In the genomic region with DNA sequence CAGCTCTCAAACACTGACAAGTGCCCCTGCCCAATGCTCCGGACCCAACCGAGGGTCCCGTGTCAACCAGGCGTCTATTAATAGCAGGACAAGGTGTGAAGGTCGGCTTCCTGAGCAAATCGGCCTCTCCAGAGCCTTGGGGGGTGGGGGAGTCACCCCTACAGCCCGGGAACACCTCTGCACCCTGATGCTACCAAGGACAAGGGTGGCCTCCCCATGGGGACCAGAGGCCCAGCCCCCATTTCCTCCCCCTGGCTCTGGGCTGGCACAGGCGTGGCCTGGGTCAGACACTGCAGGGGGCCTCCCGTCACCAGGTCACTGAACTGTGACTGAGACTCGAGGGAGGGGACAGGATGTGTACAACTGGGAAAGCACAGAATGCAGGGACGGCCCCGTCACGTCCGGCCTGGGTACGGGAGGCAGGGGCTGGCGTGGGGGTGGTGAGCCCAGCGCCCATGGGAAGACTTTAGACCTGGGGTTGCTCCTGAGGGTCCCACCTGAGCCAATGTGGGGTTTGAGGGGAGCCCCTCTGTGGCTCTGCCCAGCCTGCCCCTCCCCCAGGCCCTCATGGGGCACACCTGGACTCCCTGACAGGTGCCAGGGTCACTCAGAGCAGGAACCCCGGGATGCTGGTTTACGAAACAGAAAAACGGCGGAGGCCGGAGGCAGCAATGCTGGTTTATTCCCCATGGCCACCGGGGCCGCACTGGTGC, we compare ENCODE assay signal across 6 cellular contexts. TPM values are rescaled to one million over a fixed set of nuclear protein-coding genes. Genes with fewer than 3 reads are reported as not detected.
DNase-seq lines count a peak whose midpoint lies in the region; ATAC-seq and TF ChIP-seq lines count a peak whose summit lies in the region.

No MANE protein-coding gene starts in this region.

- no peak for TF ChIP-seq CTCF in vagina (IDR thresholded peaks at IDR 0.05)

- H3K4me1 ChIP-seq in mesodermal cell (ENCODE audit: control insufficient read depth, insufficient read depth, low read length, poor library complexity, severe bottlenecking) (peaks cover 26% of the 10 kb centered on the region), vagina (peaks cover 27% of the 10 kb centered on the region)

- H3K36me3 Mint-ChIP-seq in activated naive CD4-positive, alpha-beta T cell treated with anti-CD3 and anti-CD28 coated beads, Interleukin-2, amount 10 ng/mL, durations not matched to agents 7 days and 5 days: peaks cover 23% of the 10 kb centered on the region

- H3K4me3 Mint-ChIP-seq in activated naive CD4-positive, alpha-beta T cell treated with anti-CD3 and anti-CD28 coated beads, Interleukin-2, amount 10 ng/mL, durations not matched to agents 7 days and 5 days: peak overlapping the region; percentile 92

- peak overlapping the region; percentile 93 for H3K27ac Mint-ChIP-seq in activated naive CD4-positive, alpha-beta T cell treated with anti-CD3 and anti-CD28 coated beads, Interleukin-2, amount 10 ng/mL, durations not matched to agents 7 days and 5 days

- DNase-seq in KBM-7 (peak; percentile 89), vagina (ENCODE audit: extremely low spot score in 2 of 2) (no peak), AML-193 (lab: John Stamatoyannopoulos, UW) (no peak)
- peak; percentile 91 for DNase-seq in activated naive CD4-positive, alpha-beta T cell treated with anti-CD3 and anti-CD28 coated beads, Interleukin-2, amount 10 ng/mL, durations not matched to agents 7 days and 5 days

- H3K27me3 ChIP-seq in vagina: no peaks in the 10 kb centered on the region

- WGBS in mesodermal cell (ENCODE audit: insufficient coverage in 2 of 2), 2 experiments: 48 to 66% methylated on average over 16 to 22 of the region's 24 CpGs

- H3K27me3 Mint-ChIP-seq in activated naive CD4-positive, alpha-beta T cell treated with anti-CD3 and anti-CD28 coated beads, Interleukin-2, amount 10 ng/mL, durations not matched to agents 7 days and 5 days: no peaks in the 10 kb centered on the region

- TF ChIP-seq POLR2A in vagina (IDR thresholded peaks at IDR 0.05): no peak

- no peaks in the 10 kb centered on the region for H3K9me3 Mint-ChIP-seq in activated naive CD4-positive, alpha-beta T cell treated with anti-CD3 and anti-CD28 coated beads, Interleukin-2, amount 10 ng/mL, durations not matched to agents 7 days and 5 days

- CTCF ChIA-PET in activated naive CD4-positive, alpha-beta T cell treated with anti-CD3 and anti-CD28 coated beads, Interleukin-2, amount 10 ng/mL, durations not matched to agents 7 days and 5 days (lab: Charles Lee): no interaction called here

- H3K9me3 ChIP-seq in mesodermal cell (ENCODE audit: control insufficient read depth, low read length): no peaks in the 10 kb centered on the region
- H3K9me3 ChIP-seq in vagina: no peaks in the 10 kb centered on the region

- in situ Hi-C loops in KBM-7 (cut with MboI; ENCODE audit: low pct_unique_long_range_greater_than_20kb, low sequenced_read_pairs): no loop called here

- H3K27ac ChIP-seq in mesodermal cell (ENCODE audit: low read depth, low read length, severe bottlenecking) (peak overlapping the region; percentile 60), vagina (peak overlapping the region; percentile 71)

- intact Hi-C loops in vagina (cut with DNase I): no loop called here

- peaks cover 28% of the 10 kb centered on the region for H3K4me1 Mint-ChIP-seq in activated naive CD4-positive, alpha-beta T cell treated with anti-CD3 and anti-CD28 coated beads, Interleukin-2, amount 10 ng/mL, durations not matched to agents 7 days and 5 days

- peak; percentile 63 for ATAC-seq in GM19438 (IDR thresholded peaks at IDR 0.05; ENCODE audit: low read depth, unreplicated experiment)

- peaks cover 55% of the 10 kb centered on the region for H3K36me3 ChIP-seq in mesodermal cell (ENCODE audit: control insufficient read depth, insufficient read depth, low read length)
- H3K36me3 ChIP-seq in vagina: no peaks in the 10 kb centered on the region

- H3K4me3 ChIP-seq in mesodermal cell (ENCODE audit: extremely low read depth, insufficient read depth, low read length, poor library complexity, severe bottlenecking) (peak overlapping the region; percentile 63), vagina (peak overlapping the region; percentile 73 to 74)

RNA-seq across cellular contexts. Expression of a gene that starts 0.6 kb away (rescaled TPM):
- polyA plus RNA-seq in mesodermal cell (2013, experiment 1 of 2): 151 TPM
- 108 TPM for polyA plus RNA-seq in mesodermal cell (2013, experiment 2 of 2)
- 188 TPM for total RNA-seq in vagina

RNA-seq across cellular contexts. Expression of a gene that starts 11.5 kb away (rescaled TPM):
- 130 TPM for polyA plus RNA-seq in mesodermal cell (2013, experiment 1 of 2)
- 117 TPM for polyA plus RNA-seq in mesodermal cell (2013, experiment 2 of 2)
- 33.1 TPM for total RNA-seq in vagina

RNA-seq across cellular contexts. Expression of a gene that starts 13.1 kb away (rescaled TPM):
- polyA plus RNA-seq in mesodermal cell (2013, experiment 1 of 2): not detected
- not detected for polyA plus RNA-seq in mesodermal cell (2013, experiment 2 of 2)
- total RNA-seq in vagina: not detected

RNA-seq across cellular contexts. Expression of a gene that starts 34.9 kb away (rescaled TPM):
- 0.55 TPM for polyA plus RNA-seq in mesodermal cell (2013, experiment 1 of 2)
- polyA plus RNA-seq in mesodermal cell (2013, experiment 2 of 2): 0.40 TPM
- not detected for total RNA-seq in vagina

RNA-seq across cellular contexts. Expression of a gene that starts 54.8 kb away (rescaled TPM):
- 30.4 TPM for polyA plus RNA-seq in mesodermal cell (2013, experiment 1 of 2)
- 27.9 TPM for polyA plus RNA-seq in mesodermal cell (2013, experiment 2 of 2)
- 26.5 TPM for total RNA-seq in vagina

Comparison
In these comparisons a context has a peak if more than half of its experiments do, and no peak if none do; other contexts are left out.
1. DNase-seq: peak in KBM-7 (single experiment) and activated naive CD4-positive, alpha-beta T cell treated with anti-CD3 and anti-CD28 coated beads, Interleukin-2, amount 10 ng/mL, durations not matched to agents 7 days and 5 days (single experiment); none in vagina (0 of 2) and AML-193 (0 of 2).